In genomic region chr2:200089756-200090109, GRCh38 we compare ENCODE assay signal across 24 cellular contexts.
"Had no signal": no experiment of that assay in that cellular context is flagged by ENCODE, and none has a peak within 500 bp of the region (broad histone marks: within the 10 kb centered on the region; RNA-seq: fewer than 3 reads in every experiment).

No MANE protein-coding gene starts in this region.

- H3K4me3 Mint-ChIP-seq: activated B cell treated with CpG ODN at 0.5 μM for 24 hours; activated naive CD8-positive, alpha-beta T cell; dendritic cell treated with granulocyte-macrophage colony-stimulating factor and Interleukin-4, amounts not matched to agents 40 ng/mL and 50 ng/mL, for 4 days; stimulated activated memory B cell treated with anti-CD40 and anti-IgM and Interleukin-4, amounts not matched to agents 10 μg/mL and 1 μg/mL and 100 μg/mL, for 72 hours; stimulated activated naive CD8-positive, alpha-beta T cell treated with anti-CD3 and anti-CD28 coated beads, Interleukin-15, amount 100 ng/mL, for 72 hours; T-helper 2 cell treated with Interferon-gamma antibody and Interleukin-4, amounts not matched to agents 5 μg/mL and 100 μg/mL, for 36 hours had no signal

- H3K4me1 Mint-ChIP-seq: activated B cell treated with CpG ODN at 0.5 μM for 24 hours; stimulated activated memory B cell treated with anti-CD40 and anti-IgM and Interleukin-4, amounts not matched to agents 10 μg/mL and 1 μg/mL and 100 μg/mL, for 72 hours; stimulated activated naive CD8-positive, alpha-beta T cell treated with anti-CD3 and anti-CD28 coated beads, Interleukin-15, amount 100 ng/mL, for 72 hours had no signal

- H3K36me3 ChIP-seq: ascending aorta, brain microvascular endothelial cell, esophagus squamous epithelium, left ventricle myocardium inferior, sigmoid colon, upper lobe of left lung, vagina had no signal

- ATAC-seq: stimulated activated memory B cell treated with anti-CD40 and anti-IgM and Interleukin-4, amounts not matched to agents 10 μg/mL and 1 μg/mL and 100 μg/mL, for 72 hours; stimulated activated naive CD8-positive, alpha-beta T cell treated with anti-CD3 and anti-CD28 coated beads, Interleukin-15, amount 100 ng/mL, for 72 hours had no signal

- H3K36me3 Mint-ChIP-seq: activated naive CD8-positive, alpha-beta T cell; stimulated activated memory B cell treated with anti-CD40 and anti-IgM and Interleukin-4, amounts not matched to agents 10 μg/mL and 1 μg/mL and 100 μg/mL, for 72 hours had no signal

- DNase-seq: activated B cell treated with CpG ODN at 0.5 μM for 24 hours; activated effector memory CD4-positive, alpha-beta T cell treated with Interleukin-2 at 50 U/mL for 16 hours; activated naive CD4-positive, alpha-beta T cell treated with Interleukin-2 at 50 U/mL for 16 hours; brain microvascular endothelial cell; effector CD8-positive, alpha-beta T cell; esophagus squamous epithelium; foreskin melanocyte; left ventricle myocardium inferior; sigmoid colon; small intestine; stimulated activated CD4-positive, alpha-beta T cell treated with anti-CD3 and anti-CD28 coated beads, Interleukin-4, amount 100 ng/mL, for 4 hours; stimulated activated CD8-positive, alpha-beta memory T cell treated with anti-CD3 and anti-CD28 coated beads, Interleukin-4, amount 100 ng/mL, for 48 hours; stimulated activated naive CD8-positive, alpha-beta T cell treated with anti-CD3 and anti-CD28 coated beads, Interleukin-15, amount 100 ng/mL, for 72 hours; substantia nigra; T-helper 1 cell; upper lobe of left lung had no signal

- H3K27me3 ChIP-seq: ascending aorta, brain microvascular endothelial cell, esophagus squamous epithelium, sigmoid colon, upper lobe of left lung, vagina had no signal

- H3K4me1 ChIP-seq: ascending aorta, esophagus squamous epithelium, left ventricle myocardium inferior, upper lobe of left lung, vagina had no signal

- H3K27ac ChIP-seq: ascending aorta, brain microvascular endothelial cell, epithelial cell of prostate, esophagus squamous epithelium, left ventricle myocardium inferior, sigmoid colon, upper lobe of left lung, vagina had no signal

- H3K27ac Mint-ChIP-seq: activated B cell treated with CpG ODN at 0.5 μM for 24 hours; activated naive CD8-positive, alpha-beta T cell; dendritic cell treated with granulocyte-macrophage colony-stimulating factor and Interleukin-4, amounts not matched to agents 40 ng/mL and 50 ng/mL, for 4 days; stimulated activated memory B cell treated with anti-CD40 and anti-IgM and Interleukin-4, amounts not matched to agents 10 μg/mL and 1 μg/mL and 100 μg/mL, for 72 hours; stimulated activated naive CD8-positive, alpha-beta T cell treated with anti-CD3 and anti-CD28 coated beads, Interleukin-15, amount 100 ng/mL, for 72 hours; T-helper 2 cell treated with Interferon-gamma antibody and Interleukin-4, amounts not matched to agents 5 μg/mL and 100 μg/mL, for 36 hours had no signal

- H3K4me3 ChIP-seq: ascending aorta, esophagus squamous epithelium, left ventricle myocardium inferior, lung, sigmoid colon, upper lobe of left lung, vagina had no signal

- H3K9me3 Mint-ChIP-seq: activated B cell treated with CpG ODN at 0.5 μM for 24 hours; dendritic cell treated with granulocyte-macrophage colony-stimulating factor and Interleukin-4, amounts not matched to agents 40 ng/mL and 50 ng/mL, for 4 days; stimulated activated memory B cell treated with anti-CD40 and anti-IgM and Interleukin-4, amounts not matched to agents 10 μg/mL and 1 μg/mL and 100 μg/mL, for 72 hours; stimulated activated naive CD8-positive, alpha-beta T cell treated with anti-CD3 and anti-CD28 coated beads, Interleukin-15, amount 100 ng/mL, for 72 hours; T-helper 2 cell treated with Interferon-gamma antibody and Interleukin-4, amounts not matched to agents 5 μg/mL and 100 μg/mL, for 36 hours had no signal

- H3K9me3 ChIP-seq: ascending aorta, esophagus squamous epithelium, left ventricle myocardium inferior, sigmoid colon, upper lobe of left lung, vagina had no signal
